Comparison of ENCODE assay signal across 8 cellular contexts in the genomic region with DNA sequence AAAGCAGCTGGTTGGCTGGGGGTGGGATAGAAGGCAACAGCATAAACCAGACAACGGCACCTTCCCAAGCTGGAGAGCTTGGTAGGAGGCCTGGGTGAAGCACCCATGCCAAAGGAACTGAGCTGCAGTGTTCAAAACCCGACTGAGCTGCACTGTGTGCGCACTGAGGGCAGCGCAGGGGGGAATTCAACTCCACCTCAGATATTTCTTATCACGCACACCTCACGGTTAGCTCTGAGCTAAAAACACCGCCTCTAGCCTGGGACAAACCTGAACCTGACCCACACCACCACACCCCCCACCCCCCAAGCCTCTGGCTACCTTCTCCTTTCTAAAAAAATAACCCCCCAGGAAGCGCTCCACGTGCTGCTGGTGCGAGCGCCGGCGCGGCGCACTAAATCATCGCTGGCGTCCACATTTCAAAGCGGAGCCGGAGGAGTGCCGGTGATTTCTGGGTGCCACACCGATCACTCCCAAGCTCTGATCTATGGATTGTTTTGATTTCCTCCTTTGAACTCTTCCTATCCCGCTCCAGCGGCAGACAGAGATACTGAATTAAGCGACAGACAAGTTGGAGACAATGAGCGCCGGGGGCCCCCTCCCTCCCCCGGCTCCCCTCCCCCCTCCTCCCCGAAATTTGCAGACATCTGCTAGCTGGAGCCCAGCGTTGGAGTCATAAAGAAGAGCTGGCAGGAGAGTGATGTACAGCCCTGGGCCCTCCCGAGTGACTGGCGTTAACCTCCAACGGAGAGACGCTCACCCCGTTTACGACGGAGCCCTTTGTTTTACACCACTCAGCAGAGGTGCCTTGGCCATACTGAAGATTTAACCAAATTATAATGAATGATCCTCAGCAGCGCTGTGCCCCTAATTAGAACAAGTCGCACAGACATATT.
A peak's percentile ranks its signal among the peaks of the same experiment; 100 is the strongest.
DNase-seq lines count a peak whose midpoint lies in the region; ATAC-seq lines count a peak whose summit lies in the region.

No MANE protein-coding gene starts in this region.

- H3K9ac ChIP-seq in iPS-18a (ENCODE audit: low read length), result peak overlapping the region; percentile 30

- H3K4me1 Mint-ChIP-seq in activated T-cell treated with anti-CD3 and anti-CD28 coated beads, Interleukin-2, amount 50 U/mL, for 72 hours (ENCODE audit: low read depth), result peaks cover 35% of the 10 kb centered on the region
- H3K4me1 Mint-ChIP-seq in stimulated activated effector memory CD8-positive, alpha-beta T cell treated with anti-CD3 and anti-CD28 coated beads, Interleukin-12 subunit alpha, Interleukin-12 subunit beta, amount 100 ng/mL, for 72 hours, result peaks cover 40% of the 10 kb centered on the region

- peak overlapping the region; percentile 73 to 88 for H3K4me3 Mint-ChIP-seq in activated T-cell treated with anti-CD3 and anti-CD28 coated beads, Interleukin-2, amount 50 U/mL, for 72 hours
- H3K4me3 Mint-ChIP-seq in stimulated activated effector memory CD8-positive, alpha-beta T cell treated with anti-CD3 and anti-CD28 coated beads, Interleukin-12 subunit alpha, Interleukin-12 subunit beta, amount 100 ng/mL, for 72 hours, result peak overlapping the region; percentile 9

- H3K36me3 ChIP-seq in iPS-18a (ENCODE audit: control insufficient read depth, low read depth, low read length), result no peaks in the 10 kb centered on the region

- peak in 1 of 2 donors; percentile 19 for ATAC-seq in activated T-cell treated with anti-CD3 and anti-CD28 coated beads, Interleukin-2, amount 50 U/mL, for 72 hours (replicated peaks in 1 of 2)
- ATAC-seq in stimulated activated effector memory CD8-positive, alpha-beta T cell treated with anti-CD3 and anti-CD28 coated beads, Interleukin-12 subunit alpha, Interleukin-12 subunit beta, amount 100 ng/mL, for 72 hours, result no peak

- H3K4me3 ChIP-seq in iPS-18a (ENCODE audit: low read length), result peak overlapping the region; percentile 75

- H3K4me1 ChIP-seq in iPS-18a (ENCODE audit: control insufficient read depth, low read depth, low read length), result peaks cover 3% of the 10 kb centered on the region

- no peaks in the 10 kb centered on the region for H3K9me3 Mint-ChIP-seq in activated T-cell treated with anti-CD3 and anti-CD28 coated beads, Interleukin-2, amount 50 U/mL, for 72 hours
- no peaks in the 10 kb centered on the region for H3K9me3 Mint-ChIP-seq in stimulated activated effector memory CD8-positive, alpha-beta T cell treated with anti-CD3 and anti-CD28 coated beads, Interleukin-12 subunit alpha, Interleukin-12 subunit beta, amount 100 ng/mL, for 72 hours

- DNase-seq in NCI-H1417 (lab: John Stamatoyannopoulos, UW) (peak in 2 of 3 experiments; percentile 12 to 28), NCI-H1417 treated with DMSO at 0.1 percent for 48 hours (lab: John Stamatoyannopoulos, UW) (no peak), NAMALWA (ENCODE audit: low spot score) (no peak), GOT3 (lab: John Stamatoyannopoulos, UW) (no peak), AML-193 (lab: John Stamatoyannopoulos, UW) (no peak)
- DNase-seq in activated T-cell treated with anti-CD3 and anti-CD28 coated beads, Interleukin-2, amount 50 U/mL, for 72 hours, result peak in 1 of 2 donors; percentile 6
- DNase-seq in stimulated activated effector memory CD8-positive, alpha-beta T cell treated with anti-CD3 and anti-CD28 coated beads, Interleukin-12 subunit alpha, Interleukin-12 subunit beta, amount 100 ng/mL, for 72 hours (ENCODE audit: low spot score in 2 of 2), result no peak

- H3K27ac ChIP-seq in iPS-18a (ENCODE audit: low read length), result no peak overlapping the region

- no peak overlapping the region for H3K27ac Mint-ChIP-seq in activated T-cell treated with anti-CD3 and anti-CD28 coated beads, Interleukin-2, amount 50 U/mL, for 72 hours
- H3K27ac Mint-ChIP-seq in stimulated activated effector memory CD8-positive, alpha-beta T cell treated with anti-CD3 and anti-CD28 coated beads, Interleukin-12 subunit alpha, Interleukin-12 subunit beta, amount 100 ng/mL, for 72 hours, result no peak overlapping the region

- peaks cover 39% of the 10 kb centered on the region for H3K27me3 Mint-ChIP-seq in activated T-cell treated with anti-CD3 and anti-CD28 coated beads, Interleukin-2, amount 50 U/mL, for 72 hours (ENCODE audit: low read depth)

- no peaks in the 10 kb centered on the region for H3K36me3 Mint-ChIP-seq in activated T-cell treated with anti-CD3 and anti-CD28 coated beads, Interleukin-2, amount 50 U/mL, for 72 hours (ENCODE audit: insufficient read depth in 2 of 2)
- no peaks in the 10 kb centered on the region for H3K36me3 Mint-ChIP-seq in stimulated activated effector memory CD8-positive, alpha-beta T cell treated with anti-CD3 and anti-CD28 coated beads, Interleukin-12 subunit alpha, Interleukin-12 subunit beta, amount 100 ng/mL, for 72 hours

- peaks cover 47% of the 10 kb centered on the region for H3K27me3 ChIP-seq in iPS-18a (ENCODE audit: control insufficient read depth, insufficient read depth, low read length)

- no peaks in the 10 kb centered on the region for H3K9me3 ChIP-seq in iPS-18a (ENCODE audit: control insufficient read depth, low read depth, low read length)

Comparison
In these comparisons a context has a peak if more than half of its experiments do, and no peak if none do; other contexts are left out.
1. DNase-seq: peak in NCI-H1417 (2 of 3); none in NCI-H1417 treated with DMSO at 0.1 percent for 48 hours (single experiment), stimulated activated effector memory CD8-positive, alpha-beta T cell treated with anti-CD3 and anti-CD28 coated beads, Interleukin-12 subunit alpha, Interleukin-12 subunit beta, amount 100 ng/mL, for 72 hours (0 of 2), NAMALWA (single experiment), GOT3 (single experiment) and AML-193 (0 of 2).